In genomic region chr19:48553676-48554384, GRCh38 we compare ENCODE assay signal across 10 cellular contexts. TPM values are rescaled to one million over a fixed set of nuclear protein-coding genes. Genes with fewer than 3 reads are reported as not detected.
DNase-seq lines count a peak whose midpoint lies in the region; ATAC-seq, FAIRE-seq and TF ChIP-seq lines count a peak whose summit lies in the region.
"Had no signal": no experiment of that assay in that cellular context is flagged by ENCODE, and none has a peak within 500 bp of the region (broad histone marks: within the 10 kb centered on the region; RNA-seq: fewer than 3 reads in every experiment).

No MANE protein-coding gene starts in this region.

- no peaks in the 10 kb centered on the region for H3K79me2 ChIP-seq in endothelial cell of umbilical vein (ENCODE audit: control insufficient read depth, insufficient read depth, low read length)

- intact Hi-C loops in endothelial cell of umbilical vein (cut with micrococcal nuclease), result no loop called here

- H2AFZ ChIP-seq in endothelial cell of umbilical vein (ENCODE audit: low read depth, low read length), result no peak overlapping the region

- dilution Hi-C loops in endothelial cell of umbilical vein (cut with MboI; ENCODE audit: extremely low pct_ligation_motif_present, low sequenced_read_pairs), result no loop called here

- H3K4me2 ChIP-seq in endothelial cell of umbilical vein (ENCODE audit: insufficient read depth, low read length), result no peak overlapping the region

- TF ChIP-seq CTCF in endothelial cell of umbilical vein (IDR thresholded peaks at IDR 0.05; ENCODE audit: extremely low read depth in 1 of 2, insufficient read depth in 1 of 2, low read depth in 1 of 2, low read length in 2 of 2) (no peak), omental fat pad (IDR thresholded peaks at IDR 0.05) (no peak)

- TF ChIP-seq POLR2A in endothelial cell of umbilical vein (IDR thresholded peaks at IDR 0.05; ENCODE audit: low read depth, low read length) (no peak), GM12891 (IDR thresholded peaks at IDR 0.05; ENCODE audit: low read depth, low read length) (no peak)

- peak; percentile 61 for ATAC-seq in omental fat pad (ENCODE audit: low FRiP score)
- no peak for ATAC-seq in HG03378 (IDR thresholded peaks at IDR 0.05; ENCODE audit: unreplicated experiment)
- no peak for ATAC-seq in HG02840 (IDR thresholded peaks at IDR 0.05; ENCODE audit: low FRiP score, unreplicated experiment)

- no peaks in the 10 kb centered on the region for H3K27me3 ChIP-seq in endothelial cell of umbilical vein (ENCODE audit: control insufficient read depth in 2 of 2, insufficient read depth in 2 of 2, low read length in 2 of 2)

- DNase-seq in EH (ENCODE audit: low read depth) (peak; percentile 91), NCI-H146 (lab: John Stamatoyannopoulos, UW) (peak; percentile 66), endothelial cell of umbilical vein (ENCODE audit: low read depth, low spot score) (peak; percentile 38), omental fat pad (ENCODE audit: low spot score) (no peak), GM12891 (ENCODE audit: insufficient read length, low spot score) (no peak)
- DNase-seq in stimulated activated CD4-positive, alpha-beta T cell treated with anti-CD3 and anti-CD28 coated beads, Interleukin-4, amount 100 ng/mL, for 1 hour, result no peak
- DNase-seq: activated naive CD8-positive, alpha-beta T cell treated with anti-CD3 and anti-CD28 coated beads, Interleukin-2, amount 10 ng/mL, durations not matched to agents 7 days and 5 days had no signal

- no peak overlapping the region for H3K9ac ChIP-seq in endothelial cell of umbilical vein (replicated peaks; ENCODE audit: extremely low read depth, insufficient read depth, low read length)

- CTCF ChIA-PET in endothelial cell of umbilical vein (lab: Charles Lee), result interaction anchor here (0.7 to 1.0 kb wide), 4 partner anchors 15 to 234 kb away, joined by 3 to 4 read pairs (median 4); no protein-coding TSS in a partner anchor

- peak; percentile 28 for FAIRE-seq in endothelial cell of umbilical vein (lab: Jason Lieb, UNC)
- FAIRE-seq in GM12891 (lab: Jason Lieb, UNC), result no peak

- no peaks in the 10 kb centered on the region for H3K9me1 ChIP-seq in endothelial cell of umbilical vein (replicated peaks; ENCODE audit: control insufficient read depth, extremely low read depth, insufficient read depth, low read length)

- H3K9me3 ChIP-seq in endothelial cell of umbilical vein (replicated peaks; ENCODE audit: control insufficient read depth, insufficient read depth, low read length), result no peaks in the 10 kb centered on the region

- no peak overlapping the region for H3K4me3 ChIP-seq in endothelial cell of umbilical vein (replicated peaks in 1 of 3; ENCODE audit: insufficient read depth in 1 of 3, low read depth in 1 of 3, low read length in 3 of 3)

- POLR2A ChIA-PET in endothelial cell of umbilical vein (lab: Charles Lee), result no interaction called here

- no peaks in the 10 kb centered on the region for H4K20me1 ChIP-seq in endothelial cell of umbilical vein (replicated peaks; ENCODE audit: control insufficient read depth, extremely low read depth, insufficient read depth, low read length)

- no peak overlapping the region for H3K27ac ChIP-seq in endothelial cell of umbilical vein (ENCODE audit: insufficient read depth, low read depth, low read length)

- H3K36me3 ChIP-seq in endothelial cell of umbilical vein (ENCODE audit: control insufficient read depth in 2 of 2, extremely low read depth in 1 of 2, insufficient read depth in 2 of 2, low read length in 2 of 2), result no peaks in the 10 kb centered on the region

- BruUV-seq in endothelial cell of umbilical vein (replicated peaks; lab: Mats Ljungman, UMichigan), result no TSS peak

- peaks cover 5% of the 10 kb centered on the region for H3K4me1 ChIP-seq in endothelial cell of umbilical vein (ENCODE audit: control insufficient read depth, extremely low read depth, insufficient read depth, low read length)

TF ChIP-seq in endothelial cell of umbilical vein, 7 proteins besides CTCF, POLR2A, EP300 and RAD21:
- TF ChIP-seq GATA2 (IDR thresholded peaks at IDR 0.05; ENCODE audit: insufficient read depth, insufficient read length, low read depth, low read length) (peak; percentile 66), JUN (IDR thresholded peaks at IDR 0.05; ENCODE audit: borderline replicate concordance, insufficient read depth, insufficient read length, low read depth) (no peak)
TF ChIP-seq in endothelial cell of umbilical vein: peak in this region for 1.

TF ChIP-seq in GM12891, 5 proteins besides CTCF, POLR2A, EP300 and RAD21:
- TF ChIP-seq POLR2AphosphoS5 (IDR thresholded peaks at IDR 0.05; ENCODE audit: low read depth, low read length) (no peak), TAF1 (IDR thresholded peaks at IDR 0.05; ENCODE audit: low read depth, low read length) (no peak), PAX5 (IDR thresholded peaks at IDR 0.05; ENCODE audit: insufficient read depth, low read length, severe bottlenecking) (no peak), POU2F2 (IDR thresholded peaks at IDR 0.05; ENCODE audit: low read depth, low read length) (no peak), SPI1 (IDR thresholded peaks at IDR 0.05; ENCODE audit: low read depth, low read length) (no peak)

RNA-seq across cellular contexts. Expression of gene SULT2B1, which starts 1.9 kb away (rescaled TPM):
- total RNA-seq in endothelial cell of umbilical vein, result not detected in 2 replicates
- not detected in 2 replicates for polyA plus RNA-seq in endothelial cell of umbilical vein
- polyA plus RNA-seq in endothelial cell of umbilical vein (2011; cell fraction: cytosol; rRNA removed), result not detected in 2 replicates
- polyA plus RNA-seq in endothelial cell of umbilical vein (2011; cell fraction: nucleus; rRNA removed), result not detected in 2 replicates
- polyA plus RNA-seq in endothelial cell of umbilical vein (2012), result 0.19 and 0.20 TPM in 2 replicates
- polyA minus RNA-seq in endothelial cell of umbilical vein, result not detected in 2 replicates
- not detected for polyA minus RNA-seq in endothelial cell of umbilical vein (2011; cell fraction: cytosol; rRNA and poly(A)+ RNA removed)
- not detected in 2 replicates for polyA minus RNA-seq in endothelial cell of umbilical vein (2011; cell fraction: nucleus; rRNA and poly(A)+ RNA removed)
- total RNA-seq in omental fat pad, result not detected
- polyA plus RNA-seq in GM12891 (2012; ENCODE audit: low read depth, missing spikeins), result 0.22 TPM
- total RNA-seq: activated naive CD8-positive, alpha-beta T cell treated with anti-CD3 and anti-CD28 coated beads, Interleukin-2, amount 10 ng/mL, durations not matched to agents 7 days and 5 days had no signal

RNA-seq across cellular contexts. Expression of gene LMTK3, which starts 42.2 kb away (rescaled TPM):
- 0.11 TPM in 1 of 2 replicates, not detected in the other for total RNA-seq in endothelial cell of umbilical vein
- 0.05 and 0.14 TPM in 2 replicates for polyA plus RNA-seq in endothelial cell of umbilical vein
- 0.01 TPM in 1 of 2 replicates, not detected in the other for polyA plus RNA-seq in endothelial cell of umbilical vein (2011; cell fraction: cytosol; rRNA removed)
- polyA plus RNA-seq in endothelial cell of umbilical vein (2011; cell fraction: nucleus; rRNA removed), result 0.04 TPM in 1 of 2 replicates, not detected in the other
- 0.16 and 0.35 TPM in 2 replicates for polyA plus RNA-seq in endothelial cell of umbilical vein (2012)
- not detected in 2 replicates for polyA minus RNA-seq in endothelial cell of umbilical vein
- 0.51 TPM for polyA minus RNA-seq in endothelial cell of umbilical vein (2011; cell fraction: cytosol; rRNA and poly(A)+ RNA removed)
- polyA minus RNA-seq in endothelial cell of umbilical vein (2011; cell fraction: nucleus; rRNA and poly(A)+ RNA removed), result 0.24 TPM in 1 of 2 replicates, not detected in the other
- under 1 TPM; 0.12 to 0.47 (median 0.39) TPM for total RNA-seq in omental fat pad
- 0.12 TPM for polyA plus RNA-seq in GM12891 (2012; ENCODE audit: low read depth, missing spikeins)
- total RNA-seq: SK-MEL-5 had no signal

RNA-seq across cellular contexts. Expression of gene SPACA4, which starts 52.7 kb away (rescaled TPM):
- total RNA-seq in endothelial cell of umbilical vein (not detected in 2 replicates), omental fat pad (not detected)
- not detected in 2 replicates for polyA plus RNA-seq in endothelial cell of umbilical vein
- polyA plus RNA-seq in endothelial cell of umbilical vein (2011; cell fraction: cytosol; rRNA removed), result not detected in 2 replicates
- polyA plus RNA-seq in endothelial cell of umbilical vein (2011; cell fraction: nucleus; rRNA removed), result not detected in 2 replicates
- polyA plus RNA-seq in endothelial cell of umbilical vein (2012), result not detected in 2 replicates
- polyA minus RNA-seq in endothelial cell of umbilical vein, result not detected in 2 replicates
- not detected for polyA minus RNA-seq in endothelial cell of umbilical vein (2011; cell fraction: cytosol; rRNA and poly(A)+ RNA removed)
- polyA minus RNA-seq in endothelial cell of umbilical vein (2011; cell fraction: nucleus; rRNA and poly(A)+ RNA removed), result not detected in 2 replicates
- not detected for polyA plus RNA-seq in GM12891 (2012; ENCODE audit: low read depth, missing spikeins)
- total RNA-seq: activated naive CD8-positive, alpha-beta T cell treated with anti-CD3 and anti-CD28 coated beads, Interleukin-2, amount 10 ng/mL, durations not matched to agents 7 days and 5 days; SK-MEL-5 had no signal

Comparison
In these comparisons a context has a peak if more than half of its experiments do, and no peak if none do; other contexts are left out.
1. DNase-seq: peak in EH (single experiment), NCI-H146 (single experiment) and endothelial cell of umbilical vein (single experiment); none in omental fat pad (single experiment), stimulated activated CD4-positive, alpha-beta T cell treated with anti-CD3 and anti-CD28 coated beads, Interleukin-4, amount 100 ng/mL, for 1 hour (single experiment) and GM12891 (single experiment).